16 cellular contexts compared by ENCODE assay signal in genomic region chr9:105275938-105276337, GRCh38.
DNase-seq lines count a peak whose midpoint lies in the region; ATAC-seq and TF ChIP-seq lines count a peak whose summit lies in the region.
"Had no signal": no experiment of that assay in that cellular context is flagged by ENCODE, and none has a peak within 500 bp of the region (broad histone marks: within the 10 kb centered on the region; RNA-seq: fewer than 3 reads in every experiment).

No MANE protein-coding gene starts in this region.

- H3K36me3 ChIP-seq in WERI-Rb-1 = peaks cover 26% of the 10 kb centered on the region
- H3K36me3 ChIP-seq: BLaER1 had no signal

- DNase-seq in NCI-H524 (lab: John Stamatoyannopoulos, UW) = peak; percentile 89 to 96
- peak; percentile 91 for DNase-seq in WERI-Rb-1
- no peak for DNase-seq in substantia nigra (lab: John Stamatoyannopoulos, UW)
- no peak for DNase-seq in activated effector memory CD4-positive, alpha-beta T cell treated with anti-CD3 and anti-CD28 coated beads, Interleukin-2, amount 50 U/mL, for 16 hours
- no peak for DNase-seq in activated T-cell treated with anti-CD3 and anti-CD28 coated beads, Interleukin-2, amount 50 U/mL, for 1 hour
- DNase-seq in activated CD4-positive, alpha-beta T cell treated with anti-CD3 and anti-CD28 coated beads for 48 hours = no peak
- DNase-seq: AML-193; Caco-2; CD8-positive, alpha-beta memory T cell; DMS 273 treated with DMSO at 0.1 percent for 48 hours; GM23248 had no signal

- H3K9me3 ChIP-seq in WERI-Rb-1 (ENCODE audit: severe bottlenecking) = no peaks in the 10 kb centered on the region
- H3K9me3 ChIP-seq: Caco-2 had no signal

- H3K4me3 ChIP-seq in WERI-Rb-1 (ENCODE audit: low read depth, low read length) = peak overlapping the region; percentile 21; the same call in 1 of the 2 replicates
- H3K4me3 ChIP-seq: BLaER1, GM23248 had no signal

- peak overlapping the region; percentile 69 for H3K27ac ChIP-seq in WERI-Rb-1
- peak overlapping the region; percentile 2 for H3K27ac ChIP-seq in layer of hippocampus (ENCODE audit: low read depth, low read length)
- H3K27ac ChIP-seq in substantia nigra (ENCODE audit: low read depth, low read length, poor library complexity, severe bottlenecking) = peak overlapping the region; percentile 61
- H3K27ac ChIP-seq: BLaER1, GM23248, HL-60 had no signal

- H3K27me3 ChIP-seq in WERI-Rb-1 (ENCODE audit: insufficient read depth, low read depth, severe bottlenecking) (no peaks in the 10 kb centered on the region), layer of hippocampus (ENCODE audit: control insufficient read depth, insufficient read depth, low read length) (no peaks in the 10 kb centered on the region)
- H3K27me3 ChIP-seq: BLaER1 had no signal

- no peak for ATAC-seq in GM21423 (IDR thresholded peaks at IDR 0.05; ENCODE audit: unreplicated experiment)
- ATAC-seq: HCT116 had no signal

- no peak for TF ChIP-seq CTCF in WERI-Rb-1 (IDR thresholded peaks at IDR 0.05; ENCODE audit: low read depth, low read length)

Comparison
In these comparisons a context has a peak if more than half of its experiments do, and no peak if none do; other contexts are left out.
1. DNase-seq: peak in NCI-H524 (2 of 2) and WERI-Rb-1 (single experiment); none in substantia nigra (0 of 49), activated effector memory CD4-positive, alpha-beta T cell treated with anti-CD3 and anti-CD28 coated beads, Interleukin-2, amount 50 U/mL, for 16 hours (single experiment), activated T-cell treated with anti-CD3 and anti-CD28 coated beads, Interleukin-2, amount 50 U/mL, for 1 hour (single experiment) and activated CD4-positive, alpha-beta T cell treated with anti-CD3 and anti-CD28 coated beads for 48 hours (single experiment).
2. H3K27ac ChIP-seq: peak in every context shown above with its lines; median percentile 69 in WERI-Rb-1; 61 in substantia nigra; 2 in layer of hippocampus.